19 cellular contexts compared by ENCODE assay signal in the genomic region with DNA sequence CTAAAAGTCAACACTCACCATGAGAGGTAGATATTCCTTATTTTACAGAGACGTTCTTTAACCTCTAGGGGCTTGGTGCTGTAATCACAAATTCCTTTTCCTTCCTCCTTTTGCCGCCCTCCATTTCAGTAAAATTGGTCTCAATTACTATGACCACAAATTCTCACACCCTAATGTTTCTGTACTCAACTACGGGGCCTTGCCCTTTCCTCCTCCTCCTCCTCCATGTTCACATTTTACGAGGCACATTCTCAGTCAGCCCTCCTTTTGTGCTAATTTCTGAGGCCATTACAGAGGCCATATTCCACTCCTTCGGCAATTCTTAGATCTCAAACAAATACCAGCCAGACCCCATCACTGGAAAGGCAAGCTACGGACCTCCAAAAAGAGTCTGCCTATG.
DNase-seq lines count a peak whose midpoint lies in the region; ATAC-seq, FAIRE-seq and TF ChIP-seq lines count a peak whose summit lies in the region.
"Had no signal": no experiment of that assay in that cellular context is flagged by ENCODE, and none has a peak within 500 bp of the region (broad histone marks: within the 10 kb centered on the region; RNA-seq: fewer than 3 reads in every experiment).

No MANE protein-coding gene starts in this region.

- no peaks in the 10 kb centered on the region for H3K27me3 ChIP-seq in mammary epithelial cell (ENCODE audit: insufficient read depth, low read length)
- peaks cover 0 to 8% of the 10 kb centered on the region in 2 donors for H3K27me3 ChIP-seq in breast epithelium
- no peaks in the 10 kb centered on the region for H3K27me3 ChIP-seq in GM12878 (replicated peaks in 1 of 2; ENCODE audit: control insufficient read depth in 2 of 2, insufficient read depth in 2 of 2, low read length in 1 of 2)
- no peaks in the 10 kb centered on the region for H3K27me3 ChIP-seq in GM23338 (ENCODE audit: insufficient read depth)
- H3K27me3 ChIP-seq: hepatocyte had no signal

- peaks cover 64% of the 10 kb centered on the region for H3K4me1 Mint-ChIP-seq in stimulated activated naive CD8-positive, alpha-beta T cell treated with anti-CD3 and anti-CD28 coated beads, Interleukin-15, amount 100 ng/mL, for 72 hours
- peaks cover 23% of the 10 kb centered on the region for H3K4me1 Mint-ChIP-seq in GM23338

- no peaks in the 10 kb centered on the region for H3K36me3 Mint-ChIP-seq in GM23338 (ENCODE audit: low read depth)

- peak overlapping the region in 1 of 2 donors; percentile 35 for H3K27ac Mint-ChIP-seq in stimulated activated naive CD8-positive, alpha-beta T cell treated with anti-CD3 and anti-CD28 coated beads, Interleukin-15, amount 100 ng/mL, for 72 hours
- H3K27ac Mint-ChIP-seq in GM23338 = no peak overlapping the region

- TF ChIP-seq CTCF in mammary epithelial cell (conservative IDR thresholded peaks at IDR 0.05 in 1 of 2, IDR thresholded peaks at IDR 0.05 in 1 of 2; ENCODE audit: extremely low read depth in 1 of 2, insufficient read depth in 1 of 2, low read depth in 1 of 2, low read length in 2 of 2) = no peak
- no peak for TF ChIP-seq CTCF in breast epithelium (IDR thresholded peaks at IDR 0.05)
- TF ChIP-seq CTCF in GM12878 (IDR thresholded peaks at IDR 0.05 in 2 of 3, conservative IDR thresholded peaks at IDR 0.05 in 1 of 3; ENCODE audit: control insufficient read depth in 2 of 3, extremely low read depth in 1 of 3, insufficient read depth in 1 of 3, low read depth in 3 of 3, low read length in 3 of 3) = no peak
- TF ChIP-seq CTCF in GM23338 (conservative IDR thresholded peaks at IDR 0.05; ENCODE audit: low read depth in 2 of 2) = no peak

- CTCF ChIA-PET in mammary epithelial cell (lab: Charles Lee; ENCODE audit: low non-redundant PET) = no interaction called here
- CTCF ChIA-PET in GM12878 (lab: Yijun Ruan, JAX) = interaction anchor here (0.8 to 2.0 kb wide), 4 partner anchors 19 to 55 kb away, joined by 3 to 5 read pairs (median 4); no protein-coding TSS in a partner anchor

- no peak for TF ChIP-seq RAD21 in GM12878 (IDR thresholded peaks at IDR 0.05; ENCODE audit: insufficient read depth, low read depth, low read length)

- dilution Hi-C loops in mammary epithelial cell (cut with HindIII; ENCODE audit: low sequenced_read_pairs) = no loop called here

- peak overlapping the region; percentile 32 to 34 for H3K4me3 Mint-ChIP-seq in stimulated activated naive CD8-positive, alpha-beta T cell treated with anti-CD3 and anti-CD28 coated beads, Interleukin-15, amount 100 ng/mL, for 72 hours
- no peak overlapping the region for H3K4me3 Mint-ChIP-seq in GM23338

- no peak for TF ChIP-seq EP300 in GM12878 (IDR thresholded peaks at IDR 0.05; ENCODE audit: borderline replicate concordance in 1 of 2, control insufficient read depth in 1 of 2, low read depth in 2 of 2, low read length in 2 of 2)

- intact Hi-C loops in mammary epithelial cell (cut with micrococcal nuclease) = no loop called here
- intact Hi-C loops in breast epithelium (cut with DNase I; ENCODE audit: low total_unique reads) = no loop called here
- intact Hi-C loops in GM12878 (cut with micrococcal nuclease; ENCODE audit: unreplicated experiment) = no loop called here

- POLR2A ChIA-PET in GM12878 (lab: Charles Lee) = interaction anchor here (0.5 to 2.5 kb wide), 6 partner anchors 12 to 47 kb away, joined by 3 to 8 read pairs (median 4); no protein-coding TSS in a partner anchor

- H3K4me1 ChIP-seq in mammary epithelial cell (ENCODE audit: insufficient read depth, low read length) (peaks cover 10% of the 10 kb centered on the region), breast epithelium (peaks cover 0 to 4% of the 10 kb centered on the region in 2 donors), GM12878 (ENCODE audit: control insufficient read depth, insufficient read depth, low read length) (peaks cover 12% of the 10 kb centered on the region; the same call in 1 of the 2 replicates), GM23338 (ENCODE audit: insufficient read depth) (peaks cover 6% of the 10 kb centered on the region; the same call in 1 of the 2 replicates)

- no TSS peak for BruUV-seq in mammary epithelial cell (replicated peaks; lab: Mats Ljungman, UMichigan)
- BruUV-seq in GM12878 (replicated peaks; lab: Mats Ljungman, UMichigan) = no TSS peak

- TF ChIP-seq POLR2A in breast epithelium (IDR thresholded peaks at IDR 0.05) (no peak), GM12878 (IDR thresholded peaks at IDR 0.05; ENCODE audit: low read depth, low read length) (no peak)

- RAD21 ChIA-PET in GM12878 (lab: Charles Lee; ENCODE audit: unreplicated experiment) = interaction anchor here (0.5 to 2.6 kb wide), 16 partner anchors 9 to 68 kb away, joined by 3 to 13 read pairs (median 5); no protein-coding TSS in a partner anchor

- H3K9me3 ChIP-seq in mammary epithelial cell (replicated peaks; ENCODE audit: insufficient read depth, low read length) (peaks cover 5% of the 10 kb centered on the region), breast epithelium (no peaks in the 10 kb centered on the region), GM12878 (replicated peaks; ENCODE audit: control insufficient read depth, insufficient read depth, low read length) (no peaks in the 10 kb centered on the region)

- no peaks in the 10 kb centered on the region for H3K9me2 ChIP-seq in GM23338 (ENCODE audit: insufficient read depth)

- DNase-seq in mammary epithelial cell = no peak
- DNase-seq in breast epithelium (ENCODE audit: low spot score in 2 of 2) = no peak
- DNase-seq in NOMO-1 treated with DMSO at 0.1 percent for 48 hours (lab: John Stamatoyannopoulos, UW; ENCODE audit: unreplicated experiment) = peak; percentile 88
- DNase-seq in GM12878 (ENCODE audit: low read depth, low spot score) = no peak
- no peak for DNase-seq in stimulated activated naive CD8-positive, alpha-beta T cell treated with anti-CD3 and anti-CD28 coated beads, Interleukin-15, amount 100 ng/mL, for 72 hours
- no peak for DNase-seq in GM23338 (ENCODE audit: low spot score)
- DNase-seq in stimulated activated CD4-positive, alpha-beta T cell treated with anti-CD3 and anti-CD28 coated beads, Interleukin-4, amount 100 ng/mL, for 1 hour = no peak
- DNase-seq in NCI-H526 (lab: John Stamatoyannopoulos, UW) = no peak
- DNase-seq: activated CD8-positive, alpha-beta memory T cell treated with anti-CD3 and anti-CD28 coated beads for 24 hours; activated naive CD8-positive, alpha-beta T cell treated with anti-CD3 and anti-CD28 coated beads, Interleukin-2, amount 10 ng/mL, durations not matched to agents 7 days and 5 days; DMS 273 treated with DMSO at 0.1 percent for 48 hours; H7; NCI-H1436 treated with DMSO at 0.1 percent for 48 hours; NCI-H345; NK-92 treated with Interleukin-12 subunit alpha and Interleukin-12 subunit beta, amount 100 ng/mL, for 24 hours; occipital lobe; Right ventricle myocardium superior had no signal

- H4K20me1 ChIP-seq in mammary epithelial cell (ENCODE audit: insufficient read depth, low read length) = no peaks in the 10 kb centered on the region
- H4K20me1 ChIP-seq in GM12878 (ENCODE audit: control insufficient read depth, insufficient read depth) = no peaks in the 10 kb centered on the region
- no peaks in the 10 kb centered on the region for H4K20me1 ChIP-seq in GM23338 (replicated peaks; ENCODE audit: insufficient read depth)

- no peak overlapping the region for H3K9ac ChIP-seq in mammary epithelial cell (ENCODE audit: insufficient read depth, low read length)
- H3K9ac ChIP-seq in GM12878 (ENCODE audit: control insufficient read depth, insufficient read depth, low read length) = no peak overlapping the region

- H3K9me3 Mint-ChIP-seq in stimulated activated naive CD8-positive, alpha-beta T cell treated with anti-CD3 and anti-CD28 coated beads, Interleukin-15, amount 100 ng/mL, for 72 hours = no peaks in the 10 kb centered on the region
- no peaks in the 10 kb centered on the region for H3K9me3 Mint-ChIP-seq in GM23338
- H3K9me3 Mint-ChIP-seq: activated naive CD8-positive, alpha-beta T cell treated with anti-CD3 and anti-CD28 coated beads, Interleukin-2, amount 10 ng/mL, durations not matched to agents 7 days and 5 days had no signal

- no peaks in the 10 kb centered on the region for H3K27me3 Mint-ChIP-seq in stimulated activated naive CD8-positive, alpha-beta T cell treated with anti-CD3 and anti-CD28 coated beads, Interleukin-15, amount 100 ng/mL, for 72 hours
- H3K27me3 Mint-ChIP-seq in GM23338 (ENCODE audit: insufficient read depth, low read depth, poor library complexity) = no peaks in the 10 kb centered on the region
- H3K27me3 Mint-ChIP-seq: activated naive CD8-positive, alpha-beta T cell treated with anti-CD3 and anti-CD28 coated beads, Interleukin-2, amount 10 ng/mL, durations not matched to agents 7 days and 5 days had no signal

- H3K4me3 ChIP-seq in mammary epithelial cell (replicated peaks in 1 of 3; ENCODE audit: insufficient read depth in 1 of 3, low read depth in 2 of 3, low read length in 3 of 3) = no peak overlapping the region
- H3K4me3 ChIP-seq in breast epithelium = no peak overlapping the region
- no peak overlapping the region for H3K4me3 ChIP-seq in GM12878
- H3K4me3 ChIP-seq in GM23338 = no peak overlapping the region
- H3K4me3 ChIP-seq: hepatocyte had no signal

- ATAC-seq in GM12878 (0 out of 3 replicates have a peak, but pooled peaks have one; percentile 1), GM23338 (no peak)
- no peak for ATAC-seq in stimulated activated naive CD8-positive, alpha-beta T cell treated with anti-CD3 and anti-CD28 coated beads, Interleukin-15, amount 100 ng/mL, for 72 hours
- ATAC-seq: sciatic nerve had no signal

- peak overlapping the region; percentile 26 for H3K4me2 ChIP-seq in mammary epithelial cell (ENCODE audit: insufficient read depth, low read depth, low read length)
- no peak overlapping the region for H3K4me2 ChIP-seq in GM12878 (ENCODE audit: control insufficient read depth, insufficient read depth)
- H3K4me2 ChIP-seq in GM23338 = no peak overlapping the region
- H3K4me2 ChIP-seq: hepatocyte had no signal

- no peaks in the 10 kb centered on the region for H3F3A ChIP-seq in GM23338 (replicated peaks; ENCODE audit: low read depth)

- no peak for FAIRE-seq in GM12878 (lab: Jason Lieb, UNC)

- H3K27ac ChIP-seq in mammary epithelial cell (ENCODE audit: insufficient read depth, low read depth, low read length) (no peak overlapping the region), breast epithelium (no peak overlapping the region), GM12878 (ENCODE audit: control insufficient read depth, insufficient read depth) (no peak overlapping the region), GM23338 (ENCODE audit: low read depth) (no peak overlapping the region)
- H3K27ac ChIP-seq: hepatocyte had no signal

- H3K79me2 ChIP-seq in mammary epithelial cell (ENCODE audit: insufficient read depth, low read length) (no peaks in the 10 kb centered on the region), GM12878 (ENCODE audit: control insufficient read depth, insufficient read depth, low read length) (peaks cover 67% of the 10 kb centered on the region), GM23338 (replicated peaks; ENCODE audit: insufficient read depth) (no peaks in the 10 kb centered on the region)
- H3K79me2 ChIP-seq: hepatocyte had no signal

- H3K36me3 ChIP-seq in mammary epithelial cell (ENCODE audit: insufficient read depth, low read length) = no peaks in the 10 kb centered on the region
- H3K36me3 ChIP-seq in breast epithelium = no peaks in the 10 kb centered on the region
- H3K36me3 ChIP-seq in GM12878 (ENCODE audit: control insufficient read depth in 2 of 2, insufficient read depth in 2 of 2, low read length in 1 of 2) = peaks cover 2 to 6% of the 10 kb centered on the region in 2 experiments; a peak in 1 of 4 replicates
- H3K36me3 ChIP-seq in GM23338 (ENCODE audit: insufficient read depth) = no peaks in the 10 kb centered on the region

- peak overlapping the region; percentile 26 for H2AFZ ChIP-seq in mammary epithelial cell (ENCODE audit: low read depth, low read length)
- no peak overlapping the region for H2AFZ ChIP-seq in GM12878 (ENCODE audit: control insufficient read depth, low read depth, low read length)
- no peak overlapping the region for H2AFZ ChIP-seq in GM23338
- H2AFZ ChIP-seq: hepatocyte had no signal

- in situ Hi-C loops in mammary epithelial cell (cut with MboI; ENCODE audit: low sequenced_read_pairs in 2 of 2) = no loop called here
- in situ Hi-C loops in GM12878 (cut with MboI) = no loop called here

- 53% methylated on average over 6 of the region's 6 CpGs for WGBS in mammary epithelial cell (ENCODE audit: low coverage, missing lambda C conversion rate)
- WGBS in GM12878 (ENCODE audit: insufficient coverage, insufficient replicate concordance, low lambda C conversion rate, missing lambda C conversion rate) = 59% methylated on average over 5 of the region's 6 CpGs

- SMC1A ChIA-PET in GM12878 (lab: Charles Lee; ENCODE audit: uncharacterized antibody, unreplicated experiment) = interaction anchor here (0.9 to 9.6 kb wide), 14 partner anchors 9 to 87 kb away, joined by 3 to 83 read pairs (median 5); no protein-coding TSS in a partner anchor
